ENCODE assay signal across 1 cellular context in the genomic region with DNA sequence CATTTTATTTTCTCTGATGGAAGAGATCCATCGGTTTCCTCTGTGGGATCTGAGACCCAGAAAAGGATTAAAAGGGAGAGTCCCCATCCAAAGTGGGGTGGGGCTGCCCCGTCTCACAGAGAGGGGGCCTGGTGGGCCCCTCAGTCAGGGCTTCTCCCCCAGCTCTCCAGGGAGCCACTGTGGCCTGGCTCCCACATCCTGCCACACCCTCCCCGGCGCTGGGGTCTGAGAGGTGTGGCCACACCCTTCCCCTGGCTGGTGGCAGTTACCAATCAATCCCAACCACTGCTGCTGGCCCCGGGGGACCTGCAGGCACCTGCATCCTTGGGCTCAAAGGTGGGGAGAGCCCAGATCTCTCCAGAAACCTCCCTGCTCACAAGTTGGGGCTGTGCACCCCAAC.
A peak's percentile ranks its signal among the peaks of the same experiment; 100 is the strongest.
TF ChIP-seq lines count a peak whose summit lies in the region.

No MANE protein-coding gene starts in this region.

TF ChIP-seq in HEK293, 187 proteins besides CTCF, POLR2A, EP300 and RAD21 (continued from another document):
- TF ChIP-seq ZNF488 (tag by site-specific recombination; IDR thresholded peaks at IDR 0.05) (no peak), ZNF555 (tag by site-specific recombination; conservative IDR thresholded peaks at IDR 0.05) (no peak), ZNF629 (tag by site-specific recombination; IDR thresholded peaks at IDR 0.05) (no peak), ZNF830 (tag by site-specific recombination; IDR thresholded peaks at IDR 0.05; ENCODE audit: low read depth) (no peak), PRDM10 (tag by site-specific recombination; IDR thresholded peaks at IDR 0.05) (peak; percentile 74)
